In genomic region chr17:4772235-4772613, GRCh38 we compare ENCODE assay signal across 1 cellular context.
TF ChIP-seq lines count a peak whose summit lies in the region.

No MANE protein-coding gene starts in this region.

TF ChIP-seq in SK-N-SH, 30 proteins besides CTCF, POLR2A, EP300 and RAD21 (continued from another document):
- no peak for TF ChIP-seq SMC3 (IDR thresholded peaks at IDR 0.05; ENCODE audit: low read depth, low read length)
- TF ChIP-seq RCOR1 (IDR thresholded peaks at IDR 0.05; ENCODE audit: low read length): no peak
- TF ChIP-seq MAX (IDR thresholded peaks at IDR 0.05; ENCODE audit: low read depth): no peak
